In the genomic region with DNA sequence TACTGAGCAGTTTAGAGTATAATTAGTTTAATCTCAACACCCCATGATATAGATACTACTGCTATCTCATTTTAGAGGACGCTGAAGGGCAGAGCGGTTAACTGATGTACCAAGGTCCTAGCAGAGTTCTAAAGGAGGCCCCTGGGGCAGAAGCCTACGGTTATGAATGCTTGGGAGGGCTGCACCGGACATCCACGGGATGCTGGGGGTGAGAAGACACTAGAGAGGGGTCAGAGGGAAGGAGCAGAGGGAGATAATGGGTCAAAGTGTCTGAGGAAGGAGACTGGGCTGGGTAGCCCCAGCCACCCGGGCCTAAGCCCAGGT, we compare ENCODE assay signal across 8 cellular contexts. TPM values are rescaled to one million over a fixed set of nuclear protein-coding genes. Genes with fewer than 3 reads are reported as not detected.
A peak's percentile ranks its signal among the peaks of the same experiment; 100 is the strongest.
DNase-seq lines count a peak whose midpoint lies in the region; FAIRE-seq and TF ChIP-seq lines count a peak whose summit lies in the region.

No MANE protein-coding gene starts in this region.

- no peak overlapping the region for H3K27ac ChIP-seq in astrocyte (ENCODE audit: low read depth, low read length)

- H3K9me3 Mint-ChIP-seq in astrocyte (ENCODE audit: unreplicated experiment): no peaks in the 10 kb centered on the region
- H3K9me3 Mint-ChIP-seq in mesothelial cell of epicardium: no peaks in the 10 kb centered on the region

- peak overlapping the region; percentile 79 for H3K4me3 Mint-ChIP-seq in astrocyte (ENCODE audit: unreplicated experiment)
- H3K4me3 Mint-ChIP-seq in mesothelial cell of epicardium: peak overlapping the region; percentile 94

- H3K36me3 Mint-ChIP-seq in astrocyte (ENCODE audit: low read depth, unreplicated experiment) (no peaks in the 10 kb centered on the region), mesothelial cell of epicardium (no peaks in the 10 kb centered on the region)

- H3K27ac Mint-ChIP-seq in astrocyte (ENCODE audit: unreplicated experiment) (no peak overlapping the region), mesothelial cell of epicardium (peak overlapping the region; percentile 64)

- H2AFZ ChIP-seq in astrocyte (ENCODE audit: low read depth, low read length): peak overlapping the region; percentile 87

- FAIRE-seq in astrocyte (lab: Jason Lieb, UNC) (no peak), RCC 7860 (lab: Jason Lieb, UNC) (no peak)

- DNase-seq in AG10803 (ENCODE audit: low read depth): no peak
- DNase-seq in HFF-Myc (ENCODE audit: extremely low read depth, low read depth): no peak
- DNase-seq in astrocyte (ENCODE audit: low read depth): no peak
- DNase-seq in mesothelial cell of epicardium (ENCODE audit: low spot score in 2 of 2, unreplicated experiment in 2 of 2): no peak
- DNase-seq in NCI-H1930 (lab: John Stamatoyannopoulos, UW): no peak
- DNase-seq in stimulated activated naive CD4-positive, alpha-beta T cell treated with Interleukin-2 at 50 U/mL for 16 hours (lab: John Stamatoyannopoulos, UW): no peak
- DNase-seq in RCC 7860 (ENCODE audit: low spot score): no peak
- no peak for DNase-seq in stimulated activated CD4-positive, alpha-beta T cell treated with anti-CD3 and anti-CD28 coated beads, Interleukin-15, amount 100 ng/mL, for 24 hours

- H3K9ac ChIP-seq in astrocyte (ENCODE audit: low read length): peak overlapping the region; percentile 87

- H3K9me3 ChIP-seq in astrocyte (ENCODE audit: insufficient read depth, low read depth, low read length): no peaks in the 10 kb centered on the region

- no peaks in the 10 kb centered on the region for H4K20me1 ChIP-seq in astrocyte (ENCODE audit: insufficient read depth, low read length)

- peak overlapping the region; percentile 93 for H3K4me2 ChIP-seq in astrocyte (ENCODE audit: low read length)

- TF ChIP-seq CTCF in AG10803 (conservative IDR thresholded peaks at IDR 0.05; ENCODE audit: low read length) (no peak), HFF-Myc (IDR thresholded peaks at IDR 0.05; ENCODE audit: low read depth, low read length, missing control alignments) (no peak), astrocyte (IDR thresholded peaks at IDR 0.05; ENCODE audit: insufficient read depth, low read depth, low read length) (no peak), mesothelial cell of epicardium (IDR thresholded peaks at IDR 0.05; ENCODE audit: unreplicated experiment) (no peak)

- H3K4me3 ChIP-seq in AG10803 (ENCODE audit: low read length) (peak overlapping the region; percentile 93), HFF-Myc (replicated peaks; ENCODE audit: low read depth, low read length) (peak overlapping the region; percentile 66), astrocyte (ENCODE audit: insufficient read depth, low read depth, low read length) (peak overlapping the region; percentile 95)

- H3K4me1 Mint-ChIP-seq in astrocyte (ENCODE audit: low read depth, unreplicated experiment): peaks cover 2% of the 10 kb centered on the region
- peaks cover 15% of the 10 kb centered on the region for H3K4me1 Mint-ChIP-seq in mesothelial cell of epicardium

- no peaks in the 10 kb centered on the region for H3K36me3 ChIP-seq in astrocyte (ENCODE audit: insufficient read depth, low read length)

- H3K4me1 ChIP-seq in astrocyte (ENCODE audit: insufficient read depth, low read length): peaks cover 7% of the 10 kb centered on the region

- no peaks in the 10 kb centered on the region for H3K27me3 Mint-ChIP-seq in astrocyte (ENCODE audit: low read depth, unreplicated experiment)
- H3K27me3 Mint-ChIP-seq in mesothelial cell of epicardium (ENCODE audit: low read depth): peaks cover 3% of the 10 kb centered on the region

- peaks cover 24% of the 10 kb centered on the region for H3K79me2 ChIP-seq in astrocyte (ENCODE audit: insufficient read depth, low read length)

- H3K27me3 ChIP-seq in astrocyte (ENCODE audit: insufficient read depth, low read length): no peaks in the 10 kb centered on the region

RNA-seq across cellular contexts. Expression of gene ACTR6, which starts 1.6 kb away (rescaled TPM):
- total RNA-seq in astrocyte (23.9 and 26.6 TPM in 2 replicates), mesothelial cell of epicardium (21.4 to 25.5 TPM (median 25.1 TPM) in 3 replicates)

RNA-seq across cellular contexts. Expression of gene BLTP3B, which starts 56.3 kb away (rescaled TPM):
- total RNA-seq in astrocyte (13.3 and 16.0 TPM in 2 replicates), mesothelial cell of epicardium (19.3 to 22.2 TPM (median 21.8 TPM) in 3 replicates)
